ENCODE assay signal across 25 cellular contexts in genomic region chr1:41534181-41535076, GRCh38. TPM values are rescaled to one million over a fixed set of nuclear protein-coding genes. Genes with fewer than 3 reads are reported as not detected.
A peak's percentile ranks its signal among the peaks of the same experiment; 100 is the strongest.
DNase-seq lines count a peak whose midpoint lies in the region; ATAC-seq and TF ChIP-seq lines count a peak whose summit lies in the region.
"Had no signal": no experiment of that assay in that cellular context is flagged by ENCODE, and none has a peak within 500 bp of the region (broad histone marks: within the 10 kb centered on the region; RNA-seq: fewer than 3 reads in every experiment).

No MANE protein-coding gene starts in this region.

- H3K4me1 ChIP-seq in left ventricle myocardium inferior (peaks cover 44% of the 10 kb centered on the region), tibial artery (peaks cover 0 to 36% (median 30%) of the 10 kb centered on the region in 4 donors)

- H3K27ac ChIP-seq in left ventricle myocardium inferior (replicated peaks) (no peak overlapping the region), tibial artery (no peak overlapping the region)
- H3K27ac ChIP-seq: ascending aorta, gastroesophageal sphincter, KMS-11, Peyer's patch, tibial nerve had no signal

- no peaks in the 10 kb centered on the region for H3K9me3 ChIP-seq in left ventricle myocardium inferior (replicated peaks)
- H3K9me3 ChIP-seq in tibial artery: no peaks in the 10 kb centered on the region
- H3K9me3 ChIP-seq: ascending aorta, gastroesophageal sphincter, Peyer's patch, tibial nerve had no signal

- H3K27me3 ChIP-seq in left ventricle myocardium inferior (ENCODE audit: low read depth): no peaks in the 10 kb centered on the region
- H3K27me3 ChIP-seq in tibial artery: no peaks in the 10 kb centered on the region
- H3K27me3 ChIP-seq: ascending aorta, gastroesophageal sphincter, Peyer's patch, tibial nerve had no signal

- intact Hi-C loops in cardiac septum (cut with DNase I) (no loop called here), left ventricle myocardium inferior (cut with micrococcal nuclease) (no loop called here), tibial artery (cut with DNase I; ENCODE audit: low total_unique reads) (no loop called here)

- no peak for TF ChIP-seq CTCF in left ventricle myocardium inferior (IDR thresholded peaks at IDR 0.05; ENCODE audit: borderline replicate concordance)
- no peak for TF ChIP-seq CTCF in nephron progenitor cell (IDR thresholded peaks at IDR 0.05)
- TF ChIP-seq CTCF in tibial artery (IDR thresholded peaks at IDR 0.05): no peak

- H3K4me3 Mint-ChIP-seq in activated T-helper 17 cell treated with anti-CD3 and anti-CD28 coated beads, Interleukin-2, amount 50 U/mL, for 72 hours: no peak overlapping the region
- H3K4me3 Mint-ChIP-seq in nephron progenitor cell: no peak overlapping the region
- H3K4me3 Mint-ChIP-seq: activated CD4-positive, alpha-beta T cell treated with anti-CD3 and anti-CD28 coated beads, Interleukin-2, amount 10 ng/mL, durations not matched to agents 7 days and 5 days; activated CD8-positive, alpha-beta memory T cell treated with anti-CD3 and anti-CD28 coated beads, Interleukin-2, amount 10 ng/mL, durations not matched to agents 7 days and 5 days had no signal

- DNase-seq in cardiac septum (ENCODE audit: low spot score): peak; percentile 49
- no peak for DNase-seq in left ventricle myocardium inferior
- DNase-seq in nephron progenitor cell: no peak
- peak; percentile 11 to 56 for DNase-seq in tibial artery
- no peak for DNase-seq in HUDEP-2 (lab: John Stamatoyannopoulos, UW; ENCODE audit: unreplicated experiment in 76 of 76)
- DNase-seq in NCI-H2081 (lab: John Stamatoyannopoulos, UW): no peak
- DNase-seq: activated CD4-positive, alpha-beta T cell treated with anti-CD3 and anti-CD28 coated beads, Interleukin-2, amount 10 ng/mL, durations not matched to agents 7 days and 5 days; activated CD8-positive, alpha-beta memory T cell treated with anti-CD3 and anti-CD28 coated beads, Interleukin-2, amount 10 ng/mL, durations not matched to agents 7 days and 5 days; central memory CD4-positive, alpha-beta T cell; GOT3; mesenchymal stem cell; NCI-H1694; NCI-H526 treated with DMSO at 0.1 percent for 48 hours; occipital lobe; stimulated activated CD4-positive, alpha-beta T cell treated with anti-CD3 and anti-CD28 coated beads, Interleukin-4, amount 100 ng/mL, for 1 hour; stimulated activated naive CD4-positive, alpha-beta T cell had no signal

- peaks cover 59% of the 10 kb centered on the region for H3K36me3 Mint-ChIP-seq in activated T-helper 17 cell treated with anti-CD3 and anti-CD28 coated beads, Interleukin-2, amount 50 U/mL, for 72 hours (ENCODE audit: low read depth)
- no peaks in the 10 kb centered on the region for H3K36me3 Mint-ChIP-seq in nephron progenitor cell (ENCODE audit: low read depth)
- H3K36me3 Mint-ChIP-seq: activated CD8-positive, alpha-beta memory T cell treated with anti-CD3 and anti-CD28 coated beads, Interleukin-2, amount 10 ng/mL, durations not matched to agents 7 days and 5 days had no signal

- no peaks in the 10 kb centered on the region for H3K27me3 Mint-ChIP-seq in activated T-helper 17 cell treated with anti-CD3 and anti-CD28 coated beads, Interleukin-2, amount 50 U/mL, for 72 hours
- peaks cover 32% of the 10 kb centered on the region for H3K27me3 Mint-ChIP-seq in nephron progenitor cell (ENCODE audit: low read depth, poor library complexity)
- H3K27me3 Mint-ChIP-seq: activated CD4-positive, alpha-beta T cell treated with anti-CD3 and anti-CD28 coated beads, Interleukin-2, amount 10 ng/mL, durations not matched to agents 7 days and 5 days; activated CD8-positive, alpha-beta memory T cell treated with anti-CD3 and anti-CD28 coated beads, Interleukin-2, amount 10 ng/mL, durations not matched to agents 7 days and 5 days had no signal

- H3K36me3 ChIP-seq in left ventricle myocardium inferior (no peaks in the 10 kb centered on the region), tibial artery (no peaks in the 10 kb centered on the region)
- H3K36me3 ChIP-seq: ascending aorta, gastroesophageal sphincter, Peyer's patch, tibial nerve had no signal

- peaks cover 26% of the 10 kb centered on the region for H3K4me1 Mint-ChIP-seq in activated T-helper 17 cell treated with anti-CD3 and anti-CD28 coated beads, Interleukin-2, amount 50 U/mL, for 72 hours
- peaks cover 45% of the 10 kb centered on the region for H3K4me1 Mint-ChIP-seq in nephron progenitor cell
- H3K4me1 Mint-ChIP-seq: activated CD4-positive, alpha-beta T cell treated with anti-CD3 and anti-CD28 coated beads, Interleukin-2, amount 10 ng/mL, durations not matched to agents 7 days and 5 days; activated CD8-positive, alpha-beta memory T cell treated with anti-CD3 and anti-CD28 coated beads, Interleukin-2, amount 10 ng/mL, durations not matched to agents 7 days and 5 days had no signal

- no peak for ATAC-seq in activated T-helper 17 cell treated with anti-CD3 and anti-CD28 coated beads, Interleukin-2, amount 50 U/mL, for 72 hours (replicated peaks)
- ATAC-seq: activated CD8-positive, alpha-beta memory T cell treated with anti-CD3 and anti-CD28 coated beads, Interleukin-2, amount 10 ng/mL, durations not matched to agents 7 days and 5 days; gastroesophageal sphincter; GM12878 had no signal

- H3K9me3 Mint-ChIP-seq in activated T-helper 17 cell treated with anti-CD3 and anti-CD28 coated beads, Interleukin-2, amount 50 U/mL, for 72 hours: no peaks in the 10 kb centered on the region
- H3K9me3 Mint-ChIP-seq in nephron progenitor cell: peaks cover 9% of the 10 kb centered on the region

- H3K4me3 ChIP-seq in left ventricle myocardium inferior (no peak overlapping the region), tibial artery (no peak overlapping the region)
- H3K4me3 ChIP-seq: ascending aorta, gastroesophageal sphincter, GM12878, Peyer's patch, tibial nerve had no signal

- peak overlapping the region; percentile 48 for H3K27ac Mint-ChIP-seq in activated T-helper 17 cell treated with anti-CD3 and anti-CD28 coated beads, Interleukin-2, amount 50 U/mL, for 72 hours
- peak overlapping the region; percentile 23 for H3K27ac Mint-ChIP-seq in nephron progenitor cell
- H3K27ac Mint-ChIP-seq: activated CD4-positive, alpha-beta T cell treated with anti-CD3 and anti-CD28 coated beads, Interleukin-2, amount 10 ng/mL, durations not matched to agents 7 days and 5 days; activated CD8-positive, alpha-beta memory T cell treated with anti-CD3 and anti-CD28 coated beads, Interleukin-2, amount 10 ng/mL, durations not matched to agents 7 days and 5 days had no signal

RNA-seq across cellular contexts. Expression of gene EDN2, which starts 49.9 kb away (rescaled TPM):
- total RNA-seq in cardiac septum: 1.1 TPM
- 0.47 TPM for total RNA-seq in left ventricle myocardium inferior
- not detected for total RNA-seq in activated T-helper 17 cell treated with anti-CD3 and anti-CD28 coated beads, Interleukin-2, amount 50 U/mL, for 72 hours
- total RNA-seq: activated CD4-positive, alpha-beta T cell treated with anti-CD3 and anti-CD28 coated beads, Interleukin-2, amount 10 ng/mL, durations not matched to agents 7 days and 5 days; activated CD8-positive, alpha-beta memory T cell treated with anti-CD3 and anti-CD28 coated beads, Interleukin-2, amount 10 ng/mL, durations not matched to agents 7 days and 5 days; ascending aorta; dermis microvascular lymphatic vessel endothelial cell; myocyte; occipital lobe had no signal

Comparison
In these comparisons a context has a peak if more than half of its experiments do, and no peak if none do; other contexts are left out.
1. DNase-seq: peak in cardiac septum (single experiment) and tibial artery (2 of 2); none in left ventricle myocardium inferior (single experiment), nephron progenitor cell (single experiment), HUDEP-2 (0 of 76) and NCI-H2081 (0 of 2).